18 cellular contexts compared by ENCODE assay signal in genomic region chr4:68962868-68963267, GRCh38. TPM values are rescaled to one million over a fixed set of nuclear protein-coding genes. Genes with fewer than 3 reads are reported as not detected.
DNase-seq lines count a peak whose midpoint lies in the region; ATAC-seq and TF ChIP-seq lines count a peak whose summit lies in the region.
"Had no signal": no experiment of that assay in that cellular context is flagged by ENCODE, and none has a peak within 500 bp of the region (broad histone marks: within the 10 kb centered on the region; RNA-seq: fewer than 3 reads in every experiment).

No MANE protein-coding gene starts in this region.

- H3K4me3 Mint-ChIP-seq in Caco-2 (ENCODE audit: unreplicated experiment) (peak overlapping the region; percentile 38), nephron (no peak overlapping the region), T-cell (no peak overlapping the region)

- peaks cover 49% of the 10 kb centered on the region for H3K4me1 ChIP-seq in Caco-2

- H3K9me3 ChIP-seq in Caco-2, result peaks cover 20% of the 10 kb centered on the region; the same call in 1 of the 2 replicates

- H3K27ac Mint-ChIP-seq in Caco-2 (ENCODE audit: unreplicated experiment) (peak overlapping the region; percentile 34), nephron (peak overlapping the region; percentile 90 to 96 (median 93)), T-cell (no peak overlapping the region)

- peaks cover 17% of the 10 kb centered on the region for H3K36me3 Mint-ChIP-seq in Caco-2 (ENCODE audit: insufficient read depth, unreplicated experiment)
- H3K36me3 Mint-ChIP-seq in nephron (ENCODE audit: low read depth), result peaks cover 4% of the 10 kb centered on the region
- no peaks in the 10 kb centered on the region for H3K36me3 Mint-ChIP-seq in T-cell

- POLR2A ChIA-PET in Caco-2 (lab: Charles Lee), result no interaction called here
- POLR2A ChIA-PET in T-cell (lab: Charles Lee), result no interaction called here

- H3K36me3 ChIP-seq in Caco-2 (ENCODE audit: control insufficient read depth, insufficient read depth, low read length), result no peaks in the 10 kb centered on the region

- no peaks in the 10 kb centered on the region for H3K27me3 ChIP-seq in Caco-2 (replicated peaks; ENCODE audit: control insufficient read depth, insufficient read depth, low read length)
- H3K27me3 ChIP-seq in dorsolateral prefrontal cortex, result no peaks in the 10 kb centered on the region

- DNase-seq in Caco-2 (no peak), amniotic epithelial cell (ENCODE audit: low read depth) (peak; percentile 84), kidney tubule cell (ENCODE audit: low spot score) (peak; percentile 14), amygdala (lab: John Stamatoyannopoulos, UW) (no peak), NCI-H1436 treated with DMSO at 0.1 percent for 48 hours (lab: John Stamatoyannopoulos, UW) (no peak), T-cell (no peak), dorsolateral prefrontal cortex (no peak)
- DNase-seq: DMS153, EL, KG1, NCI-H1048, NCI-H1694 treated with DMSO at 0.1 percent for 48 hours, NCI-H2107, NCI-H345, OCI-M1 had no signal

- H3K27me3 Mint-ChIP-seq in Caco-2 (ENCODE audit: insufficient read depth, unreplicated experiment), result no peaks in the 10 kb centered on the region
- no peaks in the 10 kb centered on the region for H3K27me3 Mint-ChIP-seq in nephron (ENCODE audit: low read depth)
- H3K27me3 Mint-ChIP-seq in T-cell, result no peaks in the 10 kb centered on the region

- intact Hi-C loops in Caco-2 (cut with micrococcal nuclease; ENCODE audit: unreplicated experiment), result loop anchor here (1.0 to 5.0 kb wide), 6 partner anchors 55 to 270 kb away; partner anchors contain the start of gene UGT2B7
- intact Hi-C loops in dorsolateral prefrontal cortex (cut with DNase I), result no loop called here

- no peak overlapping the region for H3K4me3 ChIP-seq in Caco-2 (ENCODE audit: low read depth, low read length)
- no peak overlapping the region for H3K4me3 ChIP-seq in dorsolateral prefrontal cortex

- no TSS peak for BruUV-seq in Caco-2 (replicated peaks; lab: Mats Ljungman, UMichigan)

- CTCF ChIA-PET in Caco-2 (lab: Charles Lee) (interaction anchor here (0.7 to 1.0 kb wide), 2 partner anchors 57 to 90 kb away, joined by 3 to 4 read pairs; no protein-coding TSS in a partner anchor), T-cell (lab: Charles Lee) (no interaction called here)

- peaks cover 34% of the 10 kb centered on the region for H3K4me1 Mint-ChIP-seq in Caco-2 (ENCODE audit: low read depth, unreplicated experiment)
- peaks cover 18% of the 10 kb centered on the region for H3K4me1 Mint-ChIP-seq in nephron
- no peaks in the 10 kb centered on the region for H3K4me1 Mint-ChIP-seq in T-cell

- ATAC-seq in T-cell (replicated peaks in 1 of 4), result no peak

- TF ChIP-seq CTCF in Caco-2 (IDR thresholded peaks at IDR 0.05; ENCODE audit: insufficient read depth in 1 of 2, low read depth in 1 of 2, low read length in 1 of 2, severe bottlenecking in 1 of 2, unreplicated experiment in 1 of 2) (no peak), nephron (IDR thresholded peaks at IDR 0.05; ENCODE audit: unreplicated experiment in 3 of 3) (no peak), dorsolateral prefrontal cortex (IDR thresholded peaks at IDR 0.05 in 54 of 56, conservative IDR thresholded peaks at IDR 0.05 in 2 of 56; ENCODE audit: low read depth in 1 of 56, partially characterized antibody in 56 of 56) (no peak)

- H3K9me3 Mint-ChIP-seq in Caco-2 (ENCODE audit: unreplicated experiment) (peaks cover 29% of the 10 kb centered on the region), nephron (peaks cover 10% of the 10 kb centered on the region), T-cell (peaks cover 3 to 6% (median 6%) of the 10 kb centered on the region in 3 donors)

- no peak overlapping the region for H3K27ac ChIP-seq in dorsolateral prefrontal cortex
- H3K27ac ChIP-seq: C4-2B, RWPE1 had no signal

RNA-seq across cellular contexts. Expression of gene UGT2A3, which starts 11.3 kb away (rescaled TPM):
- total RNA-seq in Caco-2 (2022) (2.5 TPM in 2 replicates), T-cell (under 1 TPM in 1 of 5 donors, not detected in 4; 0.18 TPM), dorsolateral prefrontal cortex (not detected)

Comparison
In these comparisons a context has a peak if more than half of its experiments do, and no peak if none do; other contexts are left out.
1. DNase-seq: peak in amniotic epithelial cell (single experiment) and kidney tubule cell (single experiment); none in Caco-2 (0 of 2), amygdala (0 of 56), NCI-H1436 treated with DMSO at 0.1 percent for 48 hours (single experiment), T-cell (0 of 34) and dorsolateral prefrontal cortex (0 of 10).
2. H3K27ac Mint-ChIP-seq: peak in Caco-2 (single experiment) and nephron (3 of 3); none in T-cell (0 of 2).